ENCODE assay signal across 33 cellular contexts in genomic region chr1:53114090-53114489, GRCh38. TPM values are rescaled to one million over a fixed set of nuclear protein-coding genes. Genes with fewer than 3 reads are reported as not detected.
"Had no signal": no experiment of that assay in that cellular context is flagged by ENCODE, and none has a peak within 500 bp of the region (broad histone marks: within the 10 kb centered on the region; RNA-seq: fewer than 3 reads in every experiment).

No MANE protein-coding gene starts in this region.

- H3K27ac ChIP-seq: Peyer's patch had no signal

- H3K4me3 ChIP-seq: K562, Peyer's patch had no signal

- ATAC-seq: activated CD4-positive, alpha-beta T cell treated with anti-CD3 and anti-CD28 coated beads for 36 hours; activated CD4-positive, CD25-positive, alpha-beta regulatory T cell treated with anti-CD3 and anti-CD28 coated beads, Interleukin-2, amount 50 U/mL, for 24 hours; activated naive CD4-positive, alpha-beta T cell treated with anti-CD3 and anti-CD28 coated beads, Interleukin-2, amount 50 U/mL, for 72 hours; activated T-cell treated with anti-CD3 and anti-CD28 coated beads, Interleukin-2, amount 50 U/mL, for 4 hours; K562; PC-3; SK-N-SH treated with all-trans-retinoic acid at 6 μM for 48 hours; T-cell; WTC11 had no signal

- H3K27me3 ChIP-seq: Peyer's patch had no signal

- DNase-seq: activated CD4-positive, alpha-beta memory T cell treated with anti-CD3 and anti-CD28 coated beads for 36 hours; activated CD4-positive, alpha-beta T cell treated with anti-CD3 and anti-CD28 coated beads for 36 hours; activated CD4-positive, alpha-beta T cell treated with anti-CD3 and anti-CD28 coated beads, Interleukin-2, amount 10 ng/mL, durations not matched to agents 7 days and 5 days; activated CD8-positive, alpha-beta memory T cell treated with anti-CD3 and anti-CD28 coated beads, Interleukin-2, amount 50 U/mL, for 4 hours; activated gamma-delta T cell treated with Interleukin-2 at 50 U/mL for 16 hours; activated naive CD4-positive, alpha-beta T cell treated with anti-CD3 and anti-CD28 coated beads for 36 hours; activated T-cell treated with anti-CD3 and anti-CD28 coated beads for 4 hours; activated T-cell treated with anti-CD3 and anti-CD28 coated beads, Interleukin-2, amount 50 U/mL, for 4 hours; anterior cingulate cortex; caudate nucleus; NCI-H1092 treated with DMSO at 0.1 percent for 48 hours; NCI-H1417; NCI-H187 treated with DMSO at 0.1 percent for 48 hours; NCI-H2081; NCI-H345; NCI-H524 treated with DMSO at 0.1 percent for 48 hours; PC-3; RPMI8226; SHP77 treated with DMSO at 0.1 percent for 48 hours; T-cell; T-helper 2 cell; T-helper 9 cell had no signal

- H3K36me3 ChIP-seq: Peyer's patch had no signal

- H3K9me3 ChIP-seq: Peyer's patch had no signal

RNA-seq across cellular contexts. Expression of gene SLC1A7, which starts 28.3 kb away (rescaled TPM):
- total RNA-seq: activated CD4-positive, alpha-beta memory T cell treated with anti-CD3 and anti-CD28 coated beads for 36 hours; activated CD4-positive, alpha-beta T cell treated with anti-CD3 and anti-CD28 coated beads for 36 hours; activated CD4-positive, alpha-beta T cell treated with anti-CD3 and anti-CD28 coated beads, Interleukin-2, amount 10 ng/mL, durations not matched to agents 7 days and 5 days; activated naive CD4-positive, alpha-beta T cell treated with anti-CD3 and anti-CD28 coated beads for 36 hours; activated naive CD4-positive, alpha-beta T cell treated with anti-CD3 and anti-CD28 coated beads, Interleukin-2, amount 50 U/mL, for 72 hours; activated T-cell treated with anti-CD3 and anti-CD28 coated beads, Interleukin-2, amount 50 U/mL, for 4 hours; activated T-helper 1 cell treated with anti-CD3 and anti-CD28 coated beads, Interleukin-12 subunit alpha, Interleukin-12 subunit beta, Interleukin-2, Interleukin-4 antibody, amounts not matched to agents 30 ng/mL and 10 ng/mL and 1 ng/mL, durations not matched to agents 14 hours and 24 hours and 36 hours; bronchial epithelial cell; K562; NCI-H460; SK-MEL-5; WTC11 had no signal

RNA-seq across cellular contexts. Expression of gene PODN, which starts 52.1 kb away (rescaled TPM):
- total RNA-seq: activated CD4-positive, alpha-beta memory T cell treated with anti-CD3 and anti-CD28 coated beads for 36 hours; activated CD4-positive, alpha-beta T cell treated with anti-CD3 and anti-CD28 coated beads for 36 hours; activated CD4-positive, alpha-beta T cell treated with anti-CD3 and anti-CD28 coated beads, Interleukin-2, amount 10 ng/mL, durations not matched to agents 7 days and 5 days; activated naive CD4-positive, alpha-beta T cell treated with anti-CD3 and anti-CD28 coated beads for 36 hours; activated naive CD4-positive, alpha-beta T cell treated with anti-CD3 and anti-CD28 coated beads, Interleukin-2, amount 50 U/mL, for 72 hours; activated T-helper 1 cell treated with anti-CD3 and anti-CD28 coated beads, Interleukin-12 subunit alpha, Interleukin-12 subunit beta, Interleukin-2, Interleukin-4 antibody, amounts not matched to agents 30 ng/mL and 10 ng/mL and 1 ng/mL, durations not matched to agents 14 hours and 24 hours and 36 hours; K562; M059J; NCI-H460; PC-3; SK-MEL-5 had no signal
- polyA plus RNA-seq: K562 had no signal
